ENCODE assay signal across 1 cellular context in genomic region chr7:43594020-43594419, GRCh38.
TF ChIP-seq lines count a peak whose summit lies in the region.

No MANE protein-coding gene starts in this region.

TF ChIP-seq in GM12878, 131 proteins besides CTCF, POLR2A, EP300 and RAD21:
- no peak for TF ChIP-seq FOS (IDR thresholded peaks at IDR 0.05; ENCODE audit: borderline replicate concordance, extremely low read depth, insufficient read length)
- no peak for TF ChIP-seq BCL3 (IDR thresholded peaks at IDR 0.05; ENCODE audit: borderline replicate concordance, insufficient read depth, low read depth, low read length, poor library complexity, severe bottlenecking)
- TF ChIP-seq NKRF (conservative IDR thresholded peaks at IDR 0.05): no peak
- no peak for TF ChIP-seq HDAC6 (IDR thresholded peaks at IDR 0.05; ENCODE audit: unreplicated experiment)
- TF ChIP-seq, protein P1, sequence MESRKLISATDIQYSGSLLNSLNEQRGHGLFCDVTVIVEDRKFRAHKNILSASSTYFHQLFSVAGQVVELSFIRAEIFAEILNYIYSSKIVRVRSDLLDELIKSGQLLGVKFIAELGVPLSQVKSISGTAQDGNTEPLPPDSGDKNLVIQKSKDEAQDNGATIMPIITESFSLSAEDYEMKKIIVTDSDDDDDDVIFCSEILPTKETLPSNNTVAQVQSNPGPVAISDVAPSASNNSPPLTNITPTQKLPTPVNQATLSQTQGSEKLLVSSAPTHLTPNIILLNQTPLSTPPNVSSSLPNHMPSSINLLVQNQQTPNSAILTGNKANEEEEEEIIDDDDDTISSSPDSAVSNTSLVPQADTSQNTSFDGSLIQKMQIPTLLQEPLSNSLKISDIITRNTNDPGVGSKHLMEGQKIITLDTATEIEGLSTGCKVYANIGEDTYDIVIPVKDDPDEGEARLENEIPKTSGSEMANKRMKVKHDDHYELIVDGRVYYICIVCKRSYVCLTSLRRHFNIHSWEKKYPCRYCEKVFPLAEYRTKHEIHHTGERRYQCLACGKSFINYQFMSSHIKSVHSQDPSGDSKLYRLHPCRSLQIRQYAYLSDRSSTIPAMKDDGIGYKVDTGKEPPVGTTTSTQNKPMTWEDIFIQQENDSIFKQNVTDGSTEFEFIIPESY (IDR thresholded peaks at IDR 0.05): no peak
- no peak for TF ChIP-seq NBN (IDR thresholded peaks at IDR 0.05)
- no peak for TF ChIP-seq STAT1 (conservative IDR thresholded peaks at IDR 0.05)
- no peak for TF ChIP-seq IKZF1 (conservative IDR thresholded peaks at IDR 0.05)
- no peak for TF ChIP-seq RFX5 (IDR thresholded peaks at IDR 0.05; ENCODE audit: low read depth, low read length)
